ENCODE assay signal across 1 cellular context in genomic region chr12:124837958-124838803, GRCh38.
A peak's percentile ranks its signal among the peaks of the same experiment; 100 is the strongest.
TF ChIP-seq lines count a peak whose summit lies in the region.

No MANE protein-coding gene starts in this region.

TF ChIP-seq in HepG2, 621 proteins besides CTCF, POLR2A, EP300 and RAD21 (continued from another document):
- TF ChIP-seq LRRFIP1 (CRISPR knock-in tag; conservative IDR thresholded peaks at IDR 0.05) = no peak
- TF ChIP-seq MATR3 (CRISPR knock-in tag; IDR thresholded peaks at IDR 0.05) = no peak
- TF ChIP-seq NFYB (CRISPR knock-in tag; IDR thresholded peaks at IDR 0.05) = no peak
- TF ChIP-seq, protein P1, sequence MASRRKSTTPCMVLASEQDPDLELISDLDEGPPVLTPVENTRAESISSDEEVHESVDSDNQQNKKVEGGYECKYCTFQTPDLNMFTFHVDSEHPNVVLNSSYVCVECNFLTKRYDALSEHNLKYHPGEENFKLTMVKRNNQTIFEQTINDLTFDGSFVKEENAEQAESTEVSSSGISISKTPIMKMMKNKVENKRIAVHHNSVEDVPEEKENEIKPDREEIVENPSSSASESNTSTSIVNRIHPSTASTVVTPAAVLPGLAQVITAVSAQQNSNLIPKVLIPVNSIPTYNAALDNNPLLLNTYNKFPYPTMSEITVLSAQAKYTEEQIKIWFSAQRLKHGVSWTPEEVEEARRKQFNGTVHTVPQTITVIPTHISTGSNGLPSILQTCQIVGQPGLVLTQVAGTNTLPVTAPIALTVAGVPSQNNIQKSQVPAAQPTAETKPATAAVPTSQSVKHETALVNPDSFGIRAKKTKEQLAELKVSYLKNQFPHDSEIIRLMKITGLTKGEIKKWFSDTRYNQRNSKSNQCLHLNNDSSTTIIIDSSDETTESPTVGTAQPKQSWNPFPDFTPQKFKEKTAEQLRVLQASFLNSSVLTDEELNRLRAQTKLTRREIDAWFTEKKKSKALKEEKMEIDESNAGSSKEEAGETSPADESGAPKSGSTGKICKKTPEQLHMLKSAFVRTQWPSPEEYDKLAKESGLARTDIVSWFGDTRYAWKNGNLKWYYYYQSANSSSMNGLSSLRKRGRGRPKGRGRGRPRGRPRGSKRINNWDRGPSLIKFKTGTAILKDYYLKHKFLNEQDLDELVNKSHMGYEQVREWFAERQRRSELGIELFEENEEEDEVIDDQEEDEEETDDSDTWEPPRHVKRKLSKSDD (CRISPR knock-in tag; IDR thresholded peaks at IDR 0.05; ENCODE audit: low read depth) = 0 out of 2 replicates have a peak, but pooled peaks have one; percentile 51
- TF ChIP-seq, protein P2, sequence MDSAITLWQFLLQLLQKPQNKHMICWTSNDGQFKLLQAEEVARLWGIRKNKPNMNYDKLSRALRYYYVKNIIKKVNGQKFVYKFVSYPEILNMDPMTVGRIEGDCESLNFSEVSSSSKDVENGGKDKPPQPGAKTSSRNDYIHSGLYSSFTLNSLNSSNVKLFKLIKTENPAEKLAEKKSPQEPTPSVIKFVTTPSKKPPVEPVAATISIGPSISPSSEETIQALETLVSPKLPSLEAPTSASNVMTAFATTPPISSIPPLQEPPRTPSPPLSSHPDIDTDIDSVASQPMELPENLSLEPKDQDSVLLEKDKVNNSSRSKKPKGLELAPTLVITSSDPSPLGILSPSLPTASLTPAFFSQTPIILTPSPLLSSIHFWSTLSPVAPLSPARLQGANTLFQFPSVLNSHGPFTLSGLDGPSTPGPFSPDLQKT (CRISPR knock-in tag; IDR thresholded peaks at IDR 0.05; ENCODE audit: borderline replicate concordance) = no peak
- no peak for TF ChIP-seq ZNF598 (CRISPR knock-in tag; IDR thresholded peaks at IDR 0.05; ENCODE audit: borderline replicate concordance)
- TF ChIP-seq SNRNP70 (IDR thresholded peaks at IDR 0.05; ENCODE audit: low read depth, low read length) = no peak
- TF ChIP-seq NONO (IDR thresholded peaks at IDR 0.05) = no peak
- no peak for TF ChIP-seq NONO (CRISPR knock-in tag; conservative IDR thresholded peaks at IDR 0.05)
- TF ChIP-seq ZNF746 (CRISPR knock-in tag; IDR thresholded peaks at IDR 0.05) = 0 out of 2 replicates have a peak, but pooled peaks have one; percentile 47
- no peak for TF ChIP-seq ZFYVE20 (CRISPR knock-in tag; IDR thresholded peaks at IDR 0.05; ENCODE audit: borderline replicate concordance, low read depth)
- TF ChIP-seq FOXA3 (CRISPR knock-in tag; IDR thresholded peaks at IDR 0.05) = peak; percentile 75
- TF ChIP-seq BHLHE40 (IDR thresholded peaks at IDR 0.05; ENCODE audit: low read length) = no peak
- no peak for TF ChIP-seq KLF9 (CRISPR knock-in tag; IDR thresholded peaks at IDR 0.05; ENCODE audit: low read depth)
- TF ChIP-seq, protein P3, sequence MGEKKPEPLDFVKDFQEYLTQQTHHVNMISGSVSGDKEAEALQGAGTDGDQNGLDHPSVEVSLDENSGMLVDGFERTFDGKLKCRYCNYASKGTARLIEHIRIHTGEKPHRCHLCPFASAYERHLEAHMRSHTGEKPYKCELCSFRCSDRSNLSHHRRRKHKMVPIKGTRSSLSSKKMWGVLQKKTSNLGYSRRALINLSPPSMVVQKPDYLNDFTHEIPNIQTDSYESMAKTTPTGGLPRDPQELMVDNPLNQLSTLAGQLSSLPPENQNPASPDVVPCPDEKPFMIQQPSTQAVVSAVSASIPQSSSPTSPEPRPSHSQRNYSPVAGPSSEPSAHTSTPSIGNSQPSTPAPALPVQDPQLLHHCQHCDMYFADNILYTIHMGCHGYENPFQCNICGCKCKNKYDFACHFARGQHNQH (CRISPR knock-in tag; IDR thresholded peaks at IDR 0.05) = peak; percentile 84; the same call in 1 of the 2 replicates
- TF ChIP-seq MAF1 (CRISPR knock-in tag; IDR thresholded peaks at IDR 0.05; ENCODE audit: borderline replicate concordance) = no peak
- TF ChIP-seq, protein P4, sequence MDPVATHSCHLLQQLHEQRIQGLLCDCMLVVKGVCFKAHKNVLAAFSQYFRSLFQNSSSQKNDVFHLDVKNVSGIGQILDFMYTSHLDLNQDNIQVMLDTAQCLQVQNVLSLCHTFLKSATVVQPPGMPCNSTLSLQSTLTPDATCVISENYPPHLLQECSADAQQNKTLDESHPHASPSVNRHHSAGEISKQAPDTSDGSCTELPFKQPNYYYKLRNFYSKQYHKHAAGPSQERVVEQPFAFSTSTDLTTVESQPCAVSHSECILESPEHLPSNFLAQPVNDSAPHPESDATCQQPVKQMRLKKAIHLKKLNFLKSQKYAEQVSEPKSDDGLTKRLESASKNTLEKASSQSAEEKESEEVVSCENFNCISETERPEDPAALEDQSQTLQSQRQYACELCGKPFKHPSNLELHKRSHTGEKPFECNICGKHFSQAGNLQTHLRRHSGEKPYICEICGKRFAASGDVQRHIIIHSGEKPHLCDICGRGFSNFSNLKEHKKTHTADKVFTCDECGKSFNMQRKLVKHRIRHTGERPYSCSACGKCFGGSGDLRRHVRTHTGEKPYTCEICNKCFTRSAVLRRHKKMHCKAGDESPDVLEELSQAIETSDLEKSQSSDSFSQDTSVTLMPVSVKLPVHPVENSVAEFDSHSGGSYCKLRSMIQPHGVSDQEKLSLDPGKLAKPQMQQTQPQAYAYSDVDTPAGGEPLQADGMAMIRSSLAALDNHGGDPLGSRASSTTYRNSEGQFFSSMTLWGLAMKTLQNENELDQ (CRISPR knock-in tag; IDR thresholded peaks at IDR 0.05; ENCODE audit: borderline replicate concordance) = no peak
- TF ChIP-seq, protein P5, sequence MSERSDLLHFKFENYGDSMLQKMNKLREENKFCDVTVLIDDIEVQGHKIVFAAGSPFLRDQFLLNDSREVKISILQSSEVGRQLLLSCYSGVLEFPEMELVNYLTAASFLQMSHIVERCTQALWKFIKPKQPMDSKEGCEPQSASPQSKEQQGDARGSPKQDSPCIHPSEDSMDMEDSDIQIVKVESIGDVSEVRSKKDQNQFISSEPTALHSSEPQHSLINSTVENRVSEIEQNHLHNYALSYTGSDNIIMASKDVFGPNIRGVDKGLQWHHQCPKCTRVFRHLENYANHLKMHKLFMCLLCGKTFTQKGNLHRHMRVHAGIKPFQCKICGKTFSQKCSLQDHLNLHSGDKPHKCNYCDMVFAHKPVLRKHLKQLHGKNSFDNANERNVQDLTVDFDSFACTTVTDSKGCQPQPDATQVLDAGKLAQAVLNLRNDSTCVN (CRISPR knock-in tag; IDR thresholded peaks at IDR 0.05; ENCODE audit: borderline replicate concordance) = peak; percentile 46; the same call in 1 of the 2 replicates
- no peak for TF ChIP-seq PRDM15 (CRISPR knock-in tag; IDR thresholded peaks at IDR 0.05)
- peak; percentile 63; the same call in 1 of the 2 replicates for TF ChIP-seq ZMYM4 (CRISPR knock-in tag; IDR thresholded peaks at IDR 0.05)
- peak; percentile 93 for TF ChIP-seq HNF4G (IDR thresholded peaks at IDR 0.05; ENCODE audit: borderline replicate concordance, low read depth, low read length)
- peak; percentile 70; the same call in 1 of the 2 replicates for TF ChIP-seq HNF4G (CRISPR knock-in tag; IDR thresholded peaks at IDR 0.05; ENCODE audit: borderline replicate concordance, low read depth)
- peak; percentile 46; the same call in 1 of the 2 replicates for TF ChIP-seq ZFP37 (CRISPR knock-in tag; IDR thresholded peaks at IDR 0.05; ENCODE audit: borderline replicate concordance)
- TF ChIP-seq PPARG (CRISPR knock-in tag; conservative IDR thresholded peaks at IDR 0.05) = peak; percentile 74
- TF ChIP-seq, protein P6, sequence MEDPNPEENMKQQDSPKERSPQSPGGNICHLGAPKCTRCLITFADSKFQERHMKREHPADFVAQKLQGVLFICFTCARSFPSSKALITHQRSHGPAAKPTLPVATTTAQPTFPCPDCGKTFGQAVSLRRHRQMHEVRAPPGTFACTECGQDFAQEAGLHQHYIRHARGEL (CRISPR knock-in tag; IDR thresholded peaks at IDR 0.05) = no peak
- TF ChIP-seq, protein P7, sequence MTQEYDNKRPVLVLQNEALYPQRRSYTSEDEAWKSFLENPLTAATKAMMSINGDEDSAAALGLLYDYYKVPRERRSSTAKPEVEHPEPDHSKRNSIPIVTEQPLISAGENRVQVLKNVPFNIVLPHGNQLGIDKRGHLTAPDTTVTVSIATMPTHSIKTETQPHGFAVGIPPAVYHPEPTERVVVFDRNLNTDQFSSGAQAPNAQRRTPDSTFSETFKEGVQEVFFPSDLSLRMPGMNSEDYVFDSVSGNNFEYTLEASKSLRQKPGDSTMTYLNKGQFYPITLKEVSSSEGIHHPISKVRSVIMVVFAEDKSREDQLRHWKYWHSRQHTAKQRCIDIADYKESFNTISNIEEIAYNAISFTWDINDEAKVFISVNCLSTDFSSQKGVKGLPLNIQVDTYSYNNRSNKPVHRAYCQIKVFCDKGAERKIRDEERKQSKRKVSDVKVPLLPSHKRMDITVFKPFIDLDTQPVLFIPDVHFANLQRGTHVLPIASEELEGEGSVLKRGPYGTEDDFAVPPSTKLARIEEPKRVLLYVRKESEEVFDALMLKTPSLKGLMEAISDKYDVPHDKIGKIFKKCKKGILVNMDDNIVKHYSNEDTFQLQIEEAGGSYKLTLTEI (CRISPR knock-in tag; conservative IDR thresholded peaks at IDR 0.05) = no peak
- TF ChIP-seq TRIM24 (CRISPR knock-in tag; IDR thresholded peaks at IDR 0.05) = no peak
- TF ChIP-seq HOMEZ (CRISPR knock-in tag; IDR thresholded peaks at IDR 0.05; ENCODE audit: low read depth) = peak; percentile 87
- TF ChIP-seq PITX1 (CRISPR knock-in tag; IDR thresholded peaks at IDR 0.05) = peak; percentile 80
- no peak for TF ChIP-seq NR3C1 (CRISPR knock-in tag; IDR thresholded peaks at IDR 0.05)
- TF ChIP-seq ZNF331 (CRISPR knock-in tag; IDR thresholded peaks at IDR 0.05) = peak; percentile 65; the same call in 1 of the 2 replicates
- peak; percentile 79; the same call in 1 of the 2 replicates for TF ChIP-seq HIVEP1 (CRISPR knock-in tag; IDR thresholded peaks at IDR 0.05)
